In the genomic region with DNA sequence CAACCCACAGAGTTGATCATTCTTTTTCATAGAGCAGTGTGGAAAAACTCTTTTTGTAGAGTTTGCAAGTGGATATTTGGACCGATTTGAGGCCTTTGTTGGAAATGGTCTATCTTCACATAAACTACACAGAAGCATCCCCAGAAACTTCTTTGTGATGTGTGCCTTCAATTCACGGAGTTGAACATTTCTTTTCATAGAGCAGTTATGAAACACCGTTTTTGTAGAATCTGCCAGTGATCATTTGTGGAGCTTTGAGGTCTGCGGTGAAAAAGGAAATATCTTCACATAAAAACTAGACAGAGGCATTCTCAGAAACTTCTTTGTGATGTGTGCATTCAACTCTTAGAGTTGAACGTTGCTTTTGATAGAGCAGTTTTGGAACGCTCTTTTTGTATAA, we compare ENCODE assay signal across 36 cellular contexts.
"Had no signal": no experiment of that assay in that cellular context is flagged by ENCODE, and none has a peak within 500 bp of the region (broad histone marks: within the 10 kb centered on the region; RNA-seq: fewer than 3 reads in every experiment).

No MANE protein-coding gene starts in this region.

- DNase-seq: activated B cell treated with CpG ODN at 0.5 μM for 24 hours; activated CD4-positive, alpha-beta memory T cell treated with anti-CD3 and anti-CD28 coated beads for 36 hours; activated CD4-positive, alpha-beta T cell treated with anti-CD3 and anti-CD28 coated beads for 4 hours; activated CD4-positive, alpha-beta T cell treated with anti-CD3 and anti-CD28 coated beads, Interleukin-2, amount 50 U/mL, for 1 hour; activated CD4-positive, CD25-positive, alpha-beta regulatory T cell treated with anti-CD3 and anti-CD28 coated beads, Interleukin-2, amount 50 U/mL, for 72 hours; activated effector memory CD4-positive, alpha-beta T cell treated with anti-CD3 and anti-CD28 coated beads, Interleukin-2, amount 50 U/mL, for 16 hours; activated naive CD4-positive, alpha-beta T cell; activated T-cell treated with anti-CD3 and anti-CD28 coated beads for 4 hours; activated T-cell treated with anti-CD3 and anti-CD28 coated beads, Interleukin-2, amount 50 U/mL, for 48 hours; amniotic stem cell; aorta; brain microvascular endothelial cell; central memory CD4-positive, alpha-beta T cell; Kasumi-1; KG1; MG63; NCI-H1048; NCI-H1105 treated with DMSO at 0.1 percent for 48 hours; NCI-H1436; NCI-H1694; NCI-H1930; NCI-H2081 treated with DMSO at 0.1 percent for 48 hours; NCI-H226; NCI-H446 treated with DMSO at 0.1 percent for 48 hours; NCI-H524; NCI-H69; NCI-H82; SIG-M5; T-helper 1 cell; T-helper 9 cell had no signal

- H3K9me3 ChIP-seq: MG63 had no signal

- H3K4me3 ChIP-seq: MG63 had no signal

- H3K27me3 ChIP-seq: brain microvascular endothelial cell, MG63 had no signal

- H3K4me1 Mint-ChIP-seq: activated B cell treated with CpG ODN at 0.5 μM for 24 hours had no signal

- H3K4me3 Mint-ChIP-seq: activated B cell treated with CpG ODN at 0.5 μM for 24 hours; activated CD4-positive, alpha-beta memory T cell treated with anti-CD3 and anti-CD28 coated beads for 36 hours; activated T-helper 17 cell treated with anti-CD3 and anti-CD28 coated beads, Interleukin-2, amount 50 U/mL, for 72 hours had no signal

- H3K9me3 Mint-ChIP-seq: activated B cell treated with CpG ODN at 0.5 μM for 24 hours; activated T-helper 17 cell treated with anti-CD3 and anti-CD28 coated beads, Interleukin-2, amount 50 U/mL, for 72 hours had no signal

- H3K36me3 ChIP-seq: brain microvascular endothelial cell, MG63 had no signal

- ATAC-seq: activated T-helper 17 cell treated with anti-CD3 and anti-CD28 coated beads, Interleukin-2, amount 50 U/mL, for 72 hours; Panc1; Right ventricle myocardium inferior; SK-N-SH treated with all-trans-retinoic acid at 6 μM for 48 hours had no signal

- H3K27ac ChIP-seq: brain microvascular endothelial cell, RWPE1, VCaP had no signal

- H3K27me3 Mint-ChIP-seq: activated B cell treated with CpG ODN at 0.5 μM for 24 hours; activated CD4-positive, alpha-beta memory T cell treated with anti-CD3 and anti-CD28 coated beads for 36 hours; activated T-helper 17 cell treated with anti-CD3 and anti-CD28 coated beads, Interleukin-2, amount 50 U/mL, for 72 hours had no signal

- H3K27ac Mint-ChIP-seq: activated B cell treated with CpG ODN at 0.5 μM for 24 hours; activated CD4-positive, alpha-beta memory T cell treated with anti-CD3 and anti-CD28 coated beads for 36 hours; activated T-helper 17 cell treated with anti-CD3 and anti-CD28 coated beads, Interleukin-2, amount 50 U/mL, for 72 hours had no signal
